ENCODE assay signal across 8 cellular contexts in genomic region chr1:28172690-28173150, GRCh38. TPM values are rescaled to one million over a fixed set of nuclear protein-coding genes. Genes with fewer than 3 reads are reported as not detected.
DNase-seq lines count a peak whose midpoint lies in the region; ATAC-seq and TF ChIP-seq lines count a peak whose summit lies in the region.

No MANE protein-coding gene starts in this region.

- no peak overlapping the region for H4K8ac ChIP-seq in IMR-90 (ENCODE audit: low read depth in 2 of 2, low read length in 2 of 2)

- CTCF ChIA-PET in IMR-90 (lab: Yijun Ruan, JAX): no interaction called here

- no peaks in the 10 kb centered on the region for H3K79me1 ChIP-seq in IMR-90 (ENCODE audit: low read depth in 1 of 2, low read length in 2 of 2)

- peaks cover 4% of the 10 kb centered on the region; the same call in 1 of the 2 replicates for H3K9me1 ChIP-seq in IMR-90 (ENCODE audit: insufficient read depth, low read length)

- dilution Hi-C loops in IMR-90 (cut with HindIII; ENCODE audit: low sequenced_read_pairs, unreplicated experiment): no loop called here

- H3K9ac ChIP-seq in IMR-90 (ENCODE audit: low read depth, low read length): no peak overlapping the region; the same call in 1 of the 2 replicates

- H2BK120ac ChIP-seq in IMR-90 (ENCODE audit: low read depth, low read length): no peak overlapping the region

- H3K4me3 ChIP-seq in IMR-90 (ENCODE audit: insufficient read depth, low read depth, low read length): no peak overlapping the region

- ATAC-seq in GM21529 (IDR thresholded peaks at IDR 0.05; ENCODE audit: unreplicated experiment) (peak; percentile 56), IMR-90 (ENCODE audit: low read depth) (peak; percentile 25; the same call in 1 of the 2 replicates)
- peak; percentile 46 to 51 for ATAC-seq in activated T-cell treated with anti-CD3 and anti-CD28 coated beads, Interleukin-2, amount 50 U/mL, for 72 hours (replicated peaks in 1 of 2)

- no peaks in the 10 kb centered on the region for H4K20me1 ChIP-seq in IMR-90 (ENCODE audit: insufficient read depth, low read length)

- no peak overlapping the region for H2AK5ac ChIP-seq in IMR-90 (ENCODE audit: low read depth, low read length)

- BruUV-seq in IMR-90 (replicated peaks; lab: Mats Ljungman, UMichigan): no TSS peak

- DNase-seq in GM13976 (ENCODE audit: low spot score) (peak; percentile 73), IMR-90 (no peak), mesothelial cell of epicardium (ENCODE audit: low spot score in 2 of 2, unreplicated experiment in 2 of 2) (no peak), SHP77 (lab: John Stamatoyannopoulos, UW) (no peak), NCI-H524 treated with DMSO at 0.1 percent for 48 hours (lab: John Stamatoyannopoulos, UW) (no peak), ureter (ENCODE audit: low spot score) (no peak)
- peak; percentile 50 to 65 for DNase-seq in activated T-cell treated with anti-CD3 and anti-CD28 coated beads, Interleukin-2, amount 50 U/mL, for 72 hours

- H2BK20ac ChIP-seq in IMR-90 (ENCODE audit: low read depth, low read length): no peak overlapping the region

- no peak for TF ChIP-seq RAD21 in IMR-90 (IDR thresholded peaks at IDR 0.05; ENCODE audit: low read length)

- no peak overlapping the region for H2BK15ac ChIP-seq in IMR-90 (ENCODE audit: low read depth, low read length)

- no peak for TF ChIP-seq CTCF in GM13976 (IDR thresholded peaks at IDR 0.05; ENCODE audit: borderline replicate concordance, control extremely low read depth, extremely low read depth, insufficient read depth, missing control alignments)
- no peak for TF ChIP-seq CTCF in IMR-90 (conservative IDR thresholded peaks at IDR 0.05; ENCODE audit: low read depth, low read length)
- TF ChIP-seq CTCF in mesothelial cell of epicardium (IDR thresholded peaks at IDR 0.05; ENCODE audit: unreplicated experiment): no peak

- H3K18ac ChIP-seq in IMR-90 (ENCODE audit: low read depth, low read length): no peak overlapping the region

- WGBS in IMR-90 (ENCODE audit: extremely low coverage in 2 of 2, insufficient read length in 1 of 2), 2 experiments: no CpG with 5 or more reads among the region's 8 CpGs

- no peak overlapping the region for H2AFZ ChIP-seq in IMR-90 (replicated peaks; ENCODE audit: low read length, poor library complexity)

- in situ Hi-C loops in GM13976 (cut with MboI; ENCODE audit: low sequenced_read_pairs, unreplicated experiment): no loop called here
- in situ Hi-C loops in IMR-90 (cut with MboI; ENCODE audit: low sequenced_read_pairs): no loop called here

- H3K56ac ChIP-seq in IMR-90 (ENCODE audit: extremely low read depth, insufficient read depth, low read length): no peak overlapping the region

- H3K4me1 Mint-ChIP-seq in activated T-cell treated with anti-CD3 and anti-CD28 coated beads, Interleukin-2, amount 50 U/mL, for 72 hours (ENCODE audit: low read depth): peaks cover 55% of the 10 kb centered on the region
- H3K4me1 Mint-ChIP-seq in mesothelial cell of epicardium: peaks cover 13% of the 10 kb centered on the region

- no peak overlapping the region for H3K4ac ChIP-seq in IMR-90 (ENCODE audit: low read depth, low read length)

- no peaks in the 10 kb centered on the region for H3K36me3 Mint-ChIP-seq in activated T-cell treated with anti-CD3 and anti-CD28 coated beads, Interleukin-2, amount 50 U/mL, for 72 hours (ENCODE audit: insufficient read depth in 2 of 2)
- H3K36me3 Mint-ChIP-seq in mesothelial cell of epicardium: no peaks in the 10 kb centered on the region

- H3K27ac ChIP-seq in IMR-90 (ENCODE audit: insufficient read depth, low read length): peak overlapping the region; percentile 21; the same call in 1 of the 2 replicates

- H3K27ac Mint-ChIP-seq in activated T-cell treated with anti-CD3 and anti-CD28 coated beads, Interleukin-2, amount 50 U/mL, for 72 hours: no peak overlapping the region
- peak overlapping the region; percentile 23 for H3K27ac Mint-ChIP-seq in mesothelial cell of epicardium

- POLR2A ChIA-PET in IMR-90 (lab: Charles Lee; ENCODE audit: unreplicated experiment): interaction anchor here (1.0 kb wide), 1 partner anchor 12 kb away, joined by 13 read pairs; no protein-coding TSS in a partner anchor

- peaks cover 22% of the 10 kb centered on the region for H3K4me1 ChIP-seq in IMR-90 (ENCODE audit: control insufficient read depth, insufficient read depth, low read length)

- TF ChIP-seq POLR2A in IMR-90 (IDR thresholded peaks at IDR 0.05; ENCODE audit: low read depth, low read length): no peak

- H3K4me2 ChIP-seq in IMR-90 (ENCODE audit: low read depth, low read length): 0 out of 2 replicates have a peak overlapping the region, but pooled peaks have one; percentile 7

- no peak overlapping the region for H4K5ac ChIP-seq in IMR-90 (ENCODE audit: low read depth, low read length)

- no peaks in the 10 kb centered on the region for H3K27me3 ChIP-seq in IMR-90 (ENCODE audit: control insufficient read depth, insufficient read depth, low read length)

- no peak overlapping the region for H2BK5ac ChIP-seq in IMR-90 (ENCODE audit: low read depth, low read length, poor library complexity, severe bottlenecking)

- no peaks in the 10 kb centered on the region for H3K36me3 ChIP-seq in IMR-90 (ENCODE audit: control insufficient read depth, insufficient read depth, low read length)

- no peak overlapping the region for H2AK9ac ChIP-seq in IMR-90 (replicated peaks; ENCODE audit: low read depth, low read length, poor library complexity)

- intact Hi-C loops in IMR-90 (cut with micrococcal nuclease): no loop called here

- H4K91ac ChIP-seq in IMR-90 (ENCODE audit: insufficient read depth, low read depth, low read length): no peak overlapping the region

- H3K9me3 Mint-ChIP-seq in activated T-cell treated with anti-CD3 and anti-CD28 coated beads, Interleukin-2, amount 50 U/mL, for 72 hours: no peaks in the 10 kb centered on the region
- H3K9me3 Mint-ChIP-seq in mesothelial cell of epicardium: peaks cover 3% of the 10 kb centered on the region

- no peaks in the 10 kb centered on the region for H3K9me3 ChIP-seq in IMR-90 (ENCODE audit: control insufficient read depth, insufficient read depth, low read length)

- H3K14ac ChIP-seq in IMR-90 (replicated peaks; ENCODE audit: low read depth, low read length): no peak overlapping the region

- H3K23ac ChIP-seq in IMR-90 (ENCODE audit: low read depth, low read length): no peak overlapping the region

- H3K4me3 Mint-ChIP-seq in activated T-cell treated with anti-CD3 and anti-CD28 coated beads, Interleukin-2, amount 50 U/mL, for 72 hours: peak overlapping the region in 1 of 2 donors; percentile 29
- no peak overlapping the region for H3K4me3 Mint-ChIP-seq in mesothelial cell of epicardium

- peaks cover 68% of the 10 kb centered on the region for H3K27me3 Mint-ChIP-seq in activated T-cell treated with anti-CD3 and anti-CD28 coated beads, Interleukin-2, amount 50 U/mL, for 72 hours (ENCODE audit: low read depth)
- H3K27me3 Mint-ChIP-seq in mesothelial cell of epicardium (ENCODE audit: low read depth): no peaks in the 10 kb centered on the region

TF ChIP-seq in IMR-90, 13 proteins besides CTCF, POLR2A, EP300 and RAD21:
- TF ChIP-seq NFE2L2 (IDR thresholded peaks at IDR 0.05; ENCODE audit: low read depth, low read length) (no peak), USF2 (IDR thresholded peaks at IDR 0.05; ENCODE audit: low read depth, low read length) (no peak), SMC3 (IDR thresholded peaks at IDR 0.05; ENCODE audit: low read depth, low read length) (no peak), MAFK (IDR thresholded peaks at IDR 0.05; ENCODE audit: low read depth, low read length) (no peak), RCOR1 (IDR thresholded peaks at IDR 0.05; ENCODE audit: insufficient replicate concordance, low read length) (no peak), CHD1 (IDR thresholded peaks at IDR 0.05; ENCODE audit: low read depth, low read length) (no peak), MAZ (IDR thresholded peaks at IDR 0.05; ENCODE audit: borderline replicate concordance, low read depth, low read length) (no peak), CEBPB (IDR thresholded peaks at IDR 0.05; ENCODE audit: low read depth, low read length) (no peak), FOS (IDR thresholded peaks at IDR 0.05; ENCODE audit: low read depth, low read length) (no peak), MXI1 (IDR thresholded peaks at IDR 0.05; ENCODE audit: borderline replicate concordance, low read depth, low read length) (no peak), BHLHE40 (IDR thresholded peaks at IDR 0.05; ENCODE audit: low read depth, low read length) (no peak), RFX5 (IDR thresholded peaks at IDR 0.05; ENCODE audit: low read depth, low read length) (no peak)
- TF ChIP-seq, protein P1, sequence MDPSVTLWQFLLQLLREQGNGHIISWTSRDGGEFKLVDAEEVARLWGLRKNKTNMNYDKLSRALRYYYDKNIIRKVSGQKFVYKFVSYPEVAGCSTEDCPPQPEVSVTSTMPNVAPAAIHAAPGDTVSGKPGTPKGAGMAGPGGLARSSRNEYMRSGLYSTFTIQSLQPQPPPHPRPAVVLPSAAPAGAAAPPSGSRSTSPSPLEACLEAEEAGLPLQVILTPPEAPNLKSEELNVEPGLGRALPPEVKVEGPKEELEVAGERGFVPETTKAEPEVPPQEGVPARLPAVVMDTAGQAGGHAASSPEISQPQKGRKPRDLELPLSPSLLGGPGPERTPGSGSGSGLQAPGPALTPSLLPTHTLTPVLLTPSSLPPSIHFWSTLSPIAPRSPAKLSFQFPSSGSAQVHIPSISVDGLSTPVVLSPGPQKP (IDR thresholded peaks at IDR 0.05; ENCODE audit: borderline replicate concordance, low read depth, low read length): no peak
TF ChIP-seq in IMR-90: peak in this region for 0.

RNA-seq across cellular contexts. Expression of gene PTAFR, which starts 3.8 kb away (rescaled TPM):
- total RNA-seq in IMR-90 (2012; rRNA removed): under 0.01 and 0.18 TPM in 2 replicates
- 0.17 and 0.30 TPM in 2 replicates for polyA plus RNA-seq in IMR-90 (2012; rRNA removed)
- 0.09 and 0.11 TPM in 2 replicates for polyA plus RNA-seq in IMR-90 (2012; cell fraction: cytosol; rRNA removed)
- 0.06 and 0.16 TPM in 2 replicates for polyA plus RNA-seq in IMR-90 (2012; cell fraction: nucleus; rRNA removed; ENCODE audit: low replicate concordance)
- under 1 TPM; 0.12 to 0.46 TPM for total RNA-seq in activated T-cell treated with anti-CD3 and anti-CD28 coated beads, Interleukin-2, amount 50 U/mL, for 72 hours
- total RNA-seq in mesothelial cell of epicardium: 0.18 to 0.43 TPM (median 0.18 TPM) in 3 replicates
- total RNA-seq in ureter: 9.9 TPM

Comparison
In these comparisons a context has a peak if more than half of its experiments do, and no peak if none do; other contexts are left out.
1. DNase-seq: peak in GM13976 (single experiment) and activated T-cell treated with anti-CD3 and anti-CD28 coated beads, Interleukin-2, amount 50 U/mL, for 72 hours (2 of 2); none in IMR-90 (single experiment), mesothelial cell of epicardium (0 of 2), SHP77 (0 of 2), NCI-H524 treated with DMSO at 0.1 percent for 48 hours (single experiment) and ureter (single experiment).
2. Peak in every context shown above with its lines, with median percentiles within 50 percentile points of each other: ATAC-seq.